Comparison of ENCODE assay signal across 2 cellular contexts in genomic region chr11:124746621-124747243, GRCh38.
A peak's percentile ranks its signal among the peaks of the same experiment; 100 is the strongest.
TF ChIP-seq lines count a peak whose summit lies in the region.

No MANE protein-coding gene starts in this region.

TF ChIP-seq in WTC11, 78 proteins besides CTCF, POLR2A, EP300 and RAD21 (continues in another document):
- TF ChIP-seq ETV6 (CRISPR knock-in tag; IDR thresholded peaks at IDR 0.05) (peak; percentile 72; the same call in 1 of the 2 replicates), FOXP4 (CRISPR knock-in tag; IDR thresholded peaks at IDR 0.05) (peak; percentile 61; the same call in 1 of the 2 replicates), ZNF425 (CRISPR knock-in tag; conservative IDR thresholded peaks at IDR 0.05) (no peak), SMAD3 (CRISPR knock-in tag; IDR thresholded peaks at IDR 0.05; ENCODE audit: borderline replicate concordance) (0 out of 2 replicates have a peak, but pooled peaks have one; percentile 43), PRDM15 (CRISPR knock-in tag; IDR thresholded peaks at IDR 0.05) (peak; percentile 96), MAX (CRISPR knock-in tag; IDR thresholded peaks at IDR 0.05) (peak; percentile 61; the same call in 1 of the 2 replicates), HMGXB4 (CRISPR knock-in tag; IDR thresholded peaks at IDR 0.05) (peak; percentile 41; the same call in 1 of the 2 replicates), FOXK1 (CRISPR knock-in tag; IDR thresholded peaks at IDR 0.05) (peak; percentile 64; the same call in 1 of the 2 replicates), GRHL2 (CRISPR knock-in tag; IDR thresholded peaks at IDR 0.05; ENCODE audit: insufficient replicate concordance, severe bottlenecking) (no peak), FOXP1 (CRISPR knock-in tag; IDR thresholded peaks at IDR 0.05; ENCODE audit: borderline replicate concordance) (0 out of 2 replicates have a peak, but pooled peaks have one; percentile 16)

TF ChIP-seq in HepG2, 621 proteins besides CTCF, POLR2A, EP300 and RAD21 (continues in another document):
- TF ChIP-seq MXI1 (IDR thresholded peaks at IDR 0.05; ENCODE audit: borderline replicate concordance, low read depth, low read length) (peak; percentile 35; the same call in 1 of the 3 replicates), ZNF121 (CRISPR knock-in tag; IDR thresholded peaks at IDR 0.05) (no peak), ZBTB25 (CRISPR knock-in tag; IDR thresholded peaks at IDR 0.05) (peak; percentile 40; the same call in 1 of the 2 replicates), POGZ (CRISPR knock-in tag; IDR thresholded peaks at IDR 0.05) (peak; percentile 61; the same call in 1 of the 2 replicates), ZNF333 (CRISPR knock-in tag; IDR thresholded peaks at IDR 0.05; ENCODE audit: borderline replicate concordance) (no peak), PPARG (CRISPR knock-in tag; conservative IDR thresholded peaks at IDR 0.05) (no peak), ZC3H13 (CRISPR knock-in tag; IDR thresholded peaks at IDR 0.05) (no peak), LCORL (IDR thresholded peaks at IDR 0.05) (no peak), LCORL (CRISPR knock-in tag; IDR thresholded peaks at IDR 0.05) (peak; percentile 72), JUNB (CRISPR knock-in tag; IDR thresholded peaks at IDR 0.05; ENCODE audit: borderline replicate concordance) (no peak), BCL3 (CRISPR knock-in tag; IDR thresholded peaks at IDR 0.05) (0 out of 2 replicates have a peak, but pooled peaks have one; percentile 53), ZNF160 (CRISPR knock-in tag; IDR thresholded peaks at IDR 0.05) (0 out of 2 replicates have a peak, but pooled peaks have one; percentile 28), ZBTB3 (CRISPR knock-in tag; IDR thresholded peaks at IDR 0.05; ENCODE audit: borderline replicate concordance, low read depth) (no peak), KDM2A (CRISPR knock-in tag; IDR thresholded peaks at IDR 0.05; ENCODE audit: borderline replicate concordance, low read depth) (peak; percentile 67; the same call in 1 of the 2 replicates), HNF4G (IDR thresholded peaks at IDR 0.05; ENCODE audit: borderline replicate concordance, low read depth, low read length) (no peak), HNF4G (CRISPR knock-in tag; IDR thresholded peaks at IDR 0.05; ENCODE audit: borderline replicate concordance, low read depth) (no peak), KDM3A (CRISPR knock-in tag; IDR thresholded peaks at IDR 0.05; ENCODE audit: low read depth) (no peak), KLF12 (CRISPR knock-in tag; IDR thresholded peaks at IDR 0.05; ENCODE audit: borderline replicate concordance) (0 out of 2 replicates have a peak, but pooled peaks have one; percentile 53), KLF16 (CRISPR knock-in tag; IDR thresholded peaks at IDR 0.05) (0 out of 4 replicates have a peak, but pooled peaks of 1 of the 2 experiments have one; percentile 35), KDM6A (CRISPR knock-in tag; IDR thresholded peaks at IDR 0.05; ENCODE audit: low read depth) (no peak), PBX3 (CRISPR knock-in tag; IDR thresholded peaks at IDR 0.05; ENCODE audit: borderline replicate concordance) (no peak; the same call in 1 of the 2 replicates), ZNF224 (CRISPR knock-in tag; IDR thresholded peaks at IDR 0.05) (peak; percentile 66; the same call in 1 of the 2 replicates), NRL (CRISPR knock-in tag; IDR thresholded peaks at IDR 0.05; ENCODE audit: borderline replicate concordance) (peak; percentile 43; the same call in 1 of the 2 replicates), JUND (CRISPR knock-in tag; IDR thresholded peaks at IDR 0.05) (no peak), SAP130 (CRISPR knock-in tag; IDR thresholded peaks at IDR 0.05; ENCODE audit: low read depth) (peak; percentile 72), NFYB (CRISPR knock-in tag; IDR thresholded peaks at IDR 0.05) (peak; percentile 4; the same call in 1 of the 2 replicates), GABPA (IDR thresholded peaks at IDR 0.05; ENCODE audit: low read depth, low read length) (no peak), GABPA (CRISPR knock-in tag; IDR thresholded peaks at IDR 0.05; ENCODE audit: low read depth) (peak; percentile 51; the same call in 1 of the 2 replicates), ZNF747 (CRISPR knock-in tag; IDR thresholded peaks at IDR 0.05; ENCODE audit: borderline replicate concordance) (no peak), AHR (CRISPR knock-in tag; IDR thresholded peaks at IDR 0.05) (no peak), NR0B2 (CRISPR knock-in tag; IDR thresholded peaks at IDR 0.05) (0 out of 2 replicates have a peak, but pooled peaks have one; percentile 24), MYC (CRISPR knock-in tag; IDR thresholded peaks at IDR 0.05; ENCODE audit: borderline replicate concordance) (peak; percentile 43; the same call in 1 of the 2 replicates), YY1 (IDR thresholded peaks at IDR 0.05; ENCODE audit: insufficient read depth, insufficient replicate concordance, low read depth, low read length) (no peak), ZBTB42 (CRISPR knock-in tag; IDR thresholded peaks at IDR 0.05) (no peak), HNF4A (CRISPR knock-in tag; IDR thresholded peaks at IDR 0.05) (peak; percentile 52), GMEB1 (CRISPR knock-in tag; IDR thresholded peaks at IDR 0.05; ENCODE audit: borderline replicate concordance) (peak; percentile 62; the same call in 1 of the 2 replicates), ZNF441 (CRISPR knock-in tag; IDR thresholded peaks at IDR 0.05; ENCODE audit: borderline replicate concordance) (no peak), DNMT1 (CRISPR knock-in tag; IDR thresholded peaks at IDR 0.05) (0 out of 2 replicates have a peak, but pooled peaks have one; percentile 65), FOXJ3 (CRISPR knock-in tag; IDR thresholded peaks at IDR 0.05; ENCODE audit: borderline replicate concordance) (no peak), YEATS4 (CRISPR knock-in tag; IDR thresholded peaks at IDR 0.05; ENCODE audit: borderline replicate concordance) (peak; percentile 70; the same call in 1 of the 2 replicates), IRF2 (CRISPR knock-in tag; IDR thresholded peaks at IDR 0.05) (peak; percentile 58; the same call in 1 of the 2 replicates), GFI1 (CRISPR knock-in tag; IDR thresholded peaks at IDR 0.05; ENCODE audit: borderline replicate concordance) (no peak), ZNF275 (CRISPR knock-in tag; IDR thresholded peaks at IDR 0.05; ENCODE audit: borderline replicate concordance) (no peak; the same call in 1 of the 2 replicates), ZNF281 (CRISPR knock-in tag; IDR thresholded peaks at IDR 0.05; ENCODE audit: borderline replicate concordance) (no peak), ZSCAN31 (CRISPR knock-in tag; IDR thresholded peaks at IDR 0.05; ENCODE audit: low read depth) (0 out of 2 replicates have a peak, but pooled peaks have one; percentile 20), ZSCAN5A (CRISPR knock-in tag; IDR thresholded peaks at IDR 0.05; ENCODE audit: borderline replicate concordance) (no peak), HNRNPLL (IDR thresholded peaks at IDR 0.05; ENCODE audit: low read depth, low read length, poor library complexity, severe bottlenecking) (peak; percentile 91), ZNF282 (IDR thresholded peaks at IDR 0.05; ENCODE audit: partially characterized antibody) (no peak), ZNF232 (CRISPR knock-in tag; IDR thresholded peaks at IDR 0.05; ENCODE audit: borderline replicate concordance) (peak; percentile 87), HIC2 (CRISPR knock-in tag; IDR thresholded peaks at IDR 0.05; ENCODE audit: low read depth) (0 out of 2 replicates have a peak, but pooled peaks have one; percentile 21), FIP1L1 (IDR thresholded peaks at IDR 0.05; ENCODE audit: borderline replicate concordance, insufficient read depth, low read depth, low read length) (no peak)
